In genomic region chr16:426906-427249, GRCh38 we compare ENCODE assay signal across 7 cellular contexts. TPM values are rescaled to one million over a fixed set of nuclear protein-coding genes. Genes with fewer than 3 reads are reported as not detected.
DNase-seq lines count a peak whose midpoint lies in the region; ATAC-seq and TF ChIP-seq lines count a peak whose summit lies in the region.

No MANE protein-coding gene starts in this region.

- H3K27me3 ChIP-seq in H9 (ENCODE audit: insufficient read depth, low read length) (peaks cover 16% of the 10 kb centered on the region; the same call in 1 of the 2 replicates), smooth muscle cell (ENCODE audit: low read depth) (no peaks in the 10 kb centered on the region)

- no peak overlapping the region for H3K56ac ChIP-seq in H9 (ENCODE audit: insufficient read length, low read depth, low read length)

- no peak overlapping the region for H3K18ac ChIP-seq in H9 (ENCODE audit: insufficient read length, low read depth, low read length)

- no peak overlapping the region for H4K91ac ChIP-seq in H9 (ENCODE audit: insufficient read length, low read depth, low read length)

- no peaks in the 10 kb centered on the region for H3K4me1 ChIP-seq in H9 (ENCODE audit: insufficient read depth, low read length)
- peaks cover 14% of the 10 kb centered on the region for H3K4me1 ChIP-seq in smooth muscle cell (ENCODE audit: low read depth)

- WGBS in H9 (ENCODE audit: extremely low coverage, insufficient read length, low lambda C conversion rate): no CpG with 5 or more reads among the region's 13 CpGs
- 16% methylated on average over 13 of the region's 13 CpGs for WGBS in smooth muscle cell (ENCODE audit: low lambda C conversion rate)

- H3K27me3 Mint-ChIP-seq in H9 (ENCODE audit: low read depth) (peaks cover 51% of the 10 kb centered on the region), glutamatergic neuron (ENCODE audit: unreplicated experiment) (peaks cover 15% of the 10 kb centered on the region)

- peak overlapping the region; percentile 55 for H3K4me2 ChIP-seq in H9 (ENCODE audit: insufficient read depth, insufficient read length, low read length)
- peak overlapping the region; percentile 95 for H3K4me2 ChIP-seq in smooth muscle cell

- H3K36me3 Mint-ChIP-seq in H9 (ENCODE audit: insufficient read depth in 1 of 3, low read depth in 3 of 3): peaks cover 7 to 25% (median 14%) of the 10 kb centered on the region in 3 experiments; a peak in 6 of 7 replicates
- no peaks in the 10 kb centered on the region for H3K36me3 Mint-ChIP-seq in glutamatergic neuron (ENCODE audit: unreplicated experiment)

- H3K36me3 ChIP-seq in smooth muscle cell (ENCODE audit: low read depth): no peaks in the 10 kb centered on the region

- H2BK15ac ChIP-seq in H9 (ENCODE audit: low read depth, low read length): no peak overlapping the region

- no peak overlapping the region for H2AK5ac ChIP-seq in H9 (ENCODE audit: insufficient read length, low read length)

- no peak overlapping the region for H3K14ac ChIP-seq in H9 (ENCODE audit: insufficient read depth, low read length)

- H4K20me1 ChIP-seq in H9 (ENCODE audit: control insufficient read depth, insufficient read depth, insufficient read length) (no peaks in the 10 kb centered on the region), smooth muscle cell (ENCODE audit: low read depth) (peaks cover 57% of the 10 kb centered on the region)

- no peaks in the 10 kb centered on the region for H3K79me1 ChIP-seq in H9 (ENCODE audit: insufficient read depth, low read depth, low read length, poor library complexity, severe bottlenecking)

- no peak overlapping the region for H2BK20ac ChIP-seq in H9 (ENCODE audit: low read depth, low read length, poor library complexity, severe bottlenecking)

- no peak overlapping the region for H3T11ph ChIP-seq in H9 (ENCODE audit: low read length)

- H3K27ac ChIP-seq in H9 (ENCODE audit: insufficient read length, low read depth, low read length) (no peak overlapping the region), smooth muscle cell (ENCODE audit: low read depth) (no peak overlapping the region)

- H3K9ac ChIP-seq in H9 (ENCODE audit: extremely low read depth, insufficient read length, low read length): no peak overlapping the region
- H3K9ac ChIP-seq in smooth muscle cell (ENCODE audit: low read depth): no peak overlapping the region

- H4K8ac ChIP-seq in H9 (replicated peaks; ENCODE audit: insufficient read length, low read depth, low read length): no peak overlapping the region

- no peaks in the 10 kb centered on the region; a peak in 1 of 5 replicates for H3K9me3 Mint-ChIP-seq in H9
- peaks cover 6% of the 10 kb centered on the region for H3K9me3 Mint-ChIP-seq in glutamatergic neuron (ENCODE audit: unreplicated experiment)

- H3K4me3 ChIP-seq in WI38 (ENCODE audit: low read depth, low read length): peak overlapping the region; percentile 81
- H3K4me3 ChIP-seq in smooth muscle cell: peak overlapping the region; percentile 58

- H3K79me2 ChIP-seq in H9 (ENCODE audit: insufficient read depth, low read length) (peaks cover 5% of the 10 kb centered on the region; the same call in 1 of the 2 replicates), smooth muscle cell (ENCODE audit: low read depth) (peaks cover 46% of the 10 kb centered on the region)

- H3K27ac Mint-ChIP-seq in H9 (no peak overlapping the region; a peak in 1 of 7 replicates), glutamatergic neuron (ENCODE audit: unreplicated experiment) (peak overlapping the region; percentile 53)

- no peak overlapping the region for H2BK5ac ChIP-seq in H9 (ENCODE audit: insufficient read length, low read length)

- TF ChIP-seq CTCF in H9 (conservative IDR thresholded peaks at IDR 0.05): no peak
- TF ChIP-seq CTCF in WI38 (IDR thresholded peaks at IDR 0.05; ENCODE audit: low read depth, low read length): no peak
- TF ChIP-seq CTCF in glutamatergic neuron (IDR thresholded peaks at IDR 0.05; ENCODE audit: partially characterized antibody, unreplicated experiment): no peak
- no peak for TF ChIP-seq CTCF in smooth muscle cell (IDR thresholded peaks at IDR 0.05; ENCODE audit: borderline replicate concordance, insufficient read depth, poor library complexity, severe bottlenecking)

- ATAC-seq in HG02885 (IDR thresholded peaks at IDR 0.05; ENCODE audit: poor library complexity, unreplicated experiment): no peak

- no peak overlapping the region for H4K5ac ChIP-seq in H9 (ENCODE audit: insufficient read length, low read depth, low read length)

- DNase-seq in H9 (no peak), glutamatergic neuron (no peak), smooth muscle cell (lab: John Stamatoyannopoulos, UW; ENCODE audit: unreplicated experiment) (no peak), NCI-H2171 (lab: John Stamatoyannopoulos, UW) (no peak), NK-92 (lab: John Stamatoyannopoulos, UW; ENCODE audit: unreplicated experiment) (no peak)

- H3K4me3 Mint-ChIP-seq in H9 (peak overlapping the region; percentile 73 to 80), glutamatergic neuron (ENCODE audit: unreplicated experiment) (peak overlapping the region; percentile 83)

- H3F3A ChIP-seq in smooth muscle cell (ENCODE audit: low read depth): peaks cover 10% of the 10 kb centered on the region

- no peak overlapping the region for H2AFZ ChIP-seq in H9 (ENCODE audit: low read length)
- H2AFZ ChIP-seq in smooth muscle cell (ENCODE audit: low read depth): no peak overlapping the region

- H3K9me3 ChIP-seq in H9 (ENCODE audit: control insufficient read depth, low read depth, low read length): no peaks in the 10 kb centered on the region
- no peaks in the 10 kb centered on the region for H3K9me3 ChIP-seq in smooth muscle cell (replicated peaks; ENCODE audit: low read depth)

- no peak overlapping the region for H2BK120ac ChIP-seq in H9 (ENCODE audit: low read depth, low read length, poor library complexity, severe bottlenecking)

- no peak overlapping the region for H3K23ac ChIP-seq in H9 (ENCODE audit: insufficient read length, low read depth, low read length)

- no peak overlapping the region for H2BK12ac ChIP-seq in H9 (ENCODE audit: insufficient read length, low read depth, low read length)

- H3K23me2 ChIP-seq in H9 (ENCODE audit: insufficient read length, low read depth, low read length, poor library complexity, severe bottlenecking): peaks cover 18% of the 10 kb centered on the region

- H3K4ac ChIP-seq in H9 (ENCODE audit: low read depth, low read length): no peak overlapping the region

- peaks cover 17 to 24% of the 10 kb centered on the region in 2 experiments for H3K4me1 Mint-ChIP-seq in H9
- peaks cover 26% of the 10 kb centered on the region for H3K4me1 Mint-ChIP-seq in glutamatergic neuron (ENCODE audit: low read depth, unreplicated experiment)

RNA-seq across cellular contexts. Expression of gene RAB11FIP3, which starts 1.4 kb away (rescaled TPM):
- total RNA-seq in H9 (2021) (37.1 TPM in 2 replicates), glutamatergic neuron (ENCODE audit: unreplicated experiment) (103 TPM), smooth muscle cell (9.0 and 19.5 TPM in 2 replicates)
- 20.4 and 25.7 TPM in 2 replicates for polyA plus RNA-seq in smooth muscle cell

RNA-seq across cellular contexts. Expression of gene DECR2, which starts 25.2 kb away (rescaled TPM):
- total RNA-seq in H9 (2021) (38.8 and 39.3 TPM in 2 replicates), glutamatergic neuron (ENCODE audit: unreplicated experiment) (26.2 TPM), smooth muscle cell (7.3 and 18.2 TPM in 2 replicates)
- polyA plus RNA-seq in smooth muscle cell: 15.4 and 21.2 TPM in 2 replicates

RNA-seq across cellular contexts. Expression of gene NME4, which starts 29.9 kb away (rescaled TPM):
- total RNA-seq in H9 (2021) (319 and 320 TPM in 2 replicates), glutamatergic neuron (ENCODE audit: unreplicated experiment) (82.6 TPM), smooth muscle cell (189 and 218 TPM in 2 replicates)
- polyA plus RNA-seq in smooth muscle cell: 421 and 523 TPM in 2 replicates

RNA-seq across cellular contexts. Expression of gene PGAP6, which starts 45.1 kb away (rescaled TPM):
- total RNA-seq in H9 (2021): 111 and 114 TPM in 2 replicates
- total RNA-seq in glutamatergic neuron (ENCODE audit: unreplicated experiment): 54.5 TPM
- 53.6 and 57.1 TPM in 2 replicates for total RNA-seq in smooth muscle cell
- polyA plus RNA-seq in smooth muscle cell: 80.0 and 99.9 TPM in 2 replicates

RNA-seq across cellular contexts. Expression of gene MRPL28, which starts 56.5 kb away (rescaled TPM):
- 154 TPM in 2 replicates for total RNA-seq in H9 (2021)
- total RNA-seq in glutamatergic neuron (ENCODE audit: unreplicated experiment): 69.6 TPM
- 80.8 and 84.6 TPM in 2 replicates for total RNA-seq in smooth muscle cell
- 155 and 160 TPM in 2 replicates for polyA plus RNA-seq in smooth muscle cell
